2 cellular contexts compared by ENCODE assay signal in the genomic region with DNA sequence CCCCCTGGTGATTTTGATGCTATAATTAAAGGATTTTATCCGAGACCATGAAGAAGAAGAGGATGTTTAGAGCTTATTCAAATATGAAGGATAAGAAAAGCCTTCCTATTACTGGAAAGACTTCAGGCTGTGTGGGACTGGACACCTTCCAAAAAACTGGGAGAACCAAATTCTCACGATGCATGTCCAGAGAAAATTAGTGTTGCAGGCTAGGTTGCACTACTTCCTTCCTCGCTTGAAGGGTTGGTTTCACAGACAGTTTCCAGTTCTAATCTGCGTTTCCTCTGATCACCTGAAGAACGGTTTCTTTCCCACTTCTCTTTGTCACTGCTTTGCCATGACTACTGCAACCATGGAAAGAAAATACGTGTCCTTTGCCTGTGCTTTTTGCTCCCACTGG.
A peak's percentile ranks its signal among the peaks of the same experiment; 100 is the strongest.
TF ChIP-seq lines count a peak whose summit lies in the region.

No MANE protein-coding gene starts in this region.

TF ChIP-seq in HEK293, 187 proteins besides CTCF, POLR2A, EP300 and RAD21:
- no peak for TF ChIP-seq ZEB2 (tag by site-specific recombination; IDR thresholded peaks at IDR 0.05)
- TF ChIP-seq KLF8 (tag by site-specific recombination; IDR thresholded peaks at IDR 0.05): no peak
- no peak for TF ChIP-seq BCL11B (tag by site-specific recombination; IDR thresholded peaks at IDR 0.05; ENCODE audit: low read depth)
- TF ChIP-seq, protein P1, sequence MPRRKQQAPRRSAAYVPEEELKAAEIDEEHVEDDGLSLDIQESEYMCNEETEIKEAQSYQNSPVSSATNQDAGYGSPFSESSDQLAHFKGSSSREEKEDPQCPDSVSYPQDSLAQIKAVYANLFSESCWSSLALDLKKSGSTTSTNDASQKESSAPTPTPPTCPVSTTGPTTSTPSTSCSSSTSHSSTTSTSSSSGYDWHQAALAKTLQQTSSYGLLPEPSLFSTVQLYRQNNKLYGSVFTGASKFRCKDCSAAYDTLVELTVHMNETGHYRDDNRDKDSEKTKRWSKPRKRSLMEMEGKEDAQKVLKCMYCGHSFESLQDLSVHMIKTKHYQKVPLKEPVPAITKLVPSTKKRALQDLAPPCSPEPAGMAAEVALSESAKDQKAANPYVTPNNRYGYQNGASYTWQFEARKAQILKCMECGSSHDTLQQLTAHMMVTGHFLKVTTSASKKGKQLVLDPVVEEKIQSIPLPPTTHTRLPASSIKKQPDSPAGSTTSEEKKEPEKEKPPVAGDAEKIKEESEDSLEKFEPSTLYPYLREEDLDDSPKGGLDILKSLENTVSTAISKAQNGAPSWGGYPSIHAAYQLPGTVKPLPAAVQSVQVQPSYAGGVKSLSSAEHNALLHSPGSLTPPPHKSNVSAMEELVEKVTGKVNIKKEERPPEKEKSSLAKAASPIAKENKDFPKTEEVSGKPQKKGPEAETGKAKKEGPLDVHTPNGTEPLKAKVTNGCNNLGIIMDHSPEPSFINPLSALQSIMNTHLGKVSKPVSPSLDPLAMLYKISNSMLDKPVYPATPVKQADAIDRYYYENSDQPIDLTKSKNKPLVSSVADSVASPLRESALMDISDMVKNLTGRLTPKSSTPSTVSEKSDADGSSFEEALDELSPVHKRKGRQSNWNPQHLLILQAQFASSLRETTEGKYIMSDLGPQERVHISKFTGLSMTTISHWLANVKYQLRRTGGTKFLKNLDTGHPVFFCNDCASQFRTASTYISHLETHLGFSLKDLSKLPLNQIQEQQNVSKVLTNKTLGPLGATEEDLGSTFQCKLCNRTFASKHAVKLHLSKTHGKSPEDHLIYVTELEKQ (tag by site-specific recombination; IDR thresholded peaks at IDR 0.05; ENCODE audit: borderline replicate concordance): no peak
- TF ChIP-seq, protein P2, sequence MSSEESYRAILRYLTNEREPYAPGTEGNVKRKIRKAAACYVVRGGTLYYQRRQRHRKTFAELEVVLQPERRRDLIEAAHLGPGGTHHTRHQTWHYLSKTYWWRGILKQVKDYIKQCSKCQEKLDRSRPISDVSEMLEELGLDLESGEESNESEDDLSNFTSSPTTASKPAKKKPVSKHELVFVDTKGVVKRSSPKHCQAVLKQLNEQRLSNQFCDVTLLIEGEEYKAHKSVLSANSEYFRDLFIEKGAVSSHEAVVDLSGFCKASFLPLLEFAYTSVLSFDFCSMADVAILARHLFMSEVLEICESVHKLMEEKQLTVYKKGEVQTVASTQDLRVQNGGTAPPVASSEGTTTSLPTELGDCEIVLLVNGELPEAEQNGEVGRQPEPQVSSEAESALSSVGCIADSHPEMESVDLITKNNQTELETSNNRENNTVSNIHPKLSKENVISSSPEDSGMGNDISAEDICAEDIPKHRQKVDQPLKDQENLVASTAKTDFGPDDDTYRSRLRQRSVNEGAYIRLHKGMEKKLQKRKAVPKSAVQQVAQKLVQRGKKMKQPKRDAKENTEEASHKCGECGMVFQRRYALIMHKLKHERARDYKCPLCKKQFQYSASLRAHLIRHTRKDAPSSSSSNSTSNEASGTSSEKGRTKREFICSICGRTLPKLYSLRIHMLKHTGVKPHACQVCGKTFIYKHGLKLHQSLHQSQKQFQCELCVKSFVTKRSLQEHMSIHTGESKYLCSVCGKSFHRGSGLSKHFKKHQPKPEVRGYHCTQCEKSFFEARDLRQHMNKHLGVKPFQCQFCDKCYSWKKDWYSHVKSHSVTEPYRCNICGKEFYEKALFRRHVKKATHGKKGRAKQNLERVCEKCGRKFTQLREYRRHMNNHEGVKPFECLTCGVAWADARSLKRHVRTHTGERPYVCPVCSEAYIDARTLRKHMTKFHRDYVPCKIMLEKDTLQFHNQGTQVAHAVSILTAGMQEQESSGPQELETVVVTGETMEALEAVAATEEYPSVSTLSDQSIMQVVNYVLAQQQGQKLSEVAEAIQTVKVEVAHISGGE (tag by site-specific recombination; conservative IDR thresholded peaks at IDR 0.05; ENCODE audit: low read depth): no peak
- 0 out of 2 replicates have a peak, but pooled peaks have one; percentile 6 for TF ChIP-seq IKZF3 (tag by site-specific recombination; IDR thresholded peaks at IDR 0.05)
- TF ChIP-seq, protein P3, sequence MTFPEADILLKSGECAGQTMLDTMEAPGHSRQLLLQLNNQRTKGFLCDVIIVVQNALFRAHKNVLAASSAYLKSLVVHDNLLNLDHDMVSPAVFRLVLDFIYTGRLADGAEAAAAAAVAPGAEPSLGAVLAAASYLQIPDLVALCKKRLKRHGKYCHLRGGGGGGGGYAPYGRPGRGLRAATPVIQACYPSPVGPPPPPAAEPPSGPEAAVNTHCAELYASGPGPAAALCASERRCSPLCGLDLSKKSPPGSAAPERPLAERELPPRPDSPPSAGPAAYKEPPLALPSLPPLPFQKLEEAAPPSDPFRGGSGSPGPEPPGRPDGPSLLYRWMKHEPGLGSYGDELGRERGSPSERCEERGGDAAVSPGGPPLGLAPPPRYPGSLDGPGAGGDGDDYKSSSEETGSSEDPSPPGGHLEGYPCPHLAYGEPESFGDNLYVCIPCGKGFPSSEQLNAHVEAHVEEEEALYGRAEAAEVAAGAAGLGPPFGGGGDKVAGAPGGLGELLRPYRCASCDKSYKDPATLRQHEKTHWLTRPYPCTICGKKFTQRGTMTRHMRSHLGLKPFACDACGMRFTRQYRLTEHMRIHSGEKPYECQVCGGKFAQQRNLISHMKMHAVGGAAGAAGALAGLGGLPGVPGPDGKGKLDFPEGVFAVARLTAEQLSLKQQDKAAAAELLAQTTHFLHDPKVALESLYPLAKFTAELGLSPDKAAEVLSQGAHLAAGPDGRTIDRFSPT (tag by site-specific recombination; IDR thresholded peaks at IDR 0.05): no peak
- no peak for TF ChIP-seq ZNF366 (tag by site-specific recombination; conservative IDR thresholded peaks at IDR 0.05)

TF ChIP-seq in GM12878, 131 proteins besides CTCF, POLR2A, EP300 and RAD21:
- no peak for TF ChIP-seq RBBP5 (conservative IDR thresholded peaks at IDR 0.05)
- TF ChIP-seq, protein P4, sequence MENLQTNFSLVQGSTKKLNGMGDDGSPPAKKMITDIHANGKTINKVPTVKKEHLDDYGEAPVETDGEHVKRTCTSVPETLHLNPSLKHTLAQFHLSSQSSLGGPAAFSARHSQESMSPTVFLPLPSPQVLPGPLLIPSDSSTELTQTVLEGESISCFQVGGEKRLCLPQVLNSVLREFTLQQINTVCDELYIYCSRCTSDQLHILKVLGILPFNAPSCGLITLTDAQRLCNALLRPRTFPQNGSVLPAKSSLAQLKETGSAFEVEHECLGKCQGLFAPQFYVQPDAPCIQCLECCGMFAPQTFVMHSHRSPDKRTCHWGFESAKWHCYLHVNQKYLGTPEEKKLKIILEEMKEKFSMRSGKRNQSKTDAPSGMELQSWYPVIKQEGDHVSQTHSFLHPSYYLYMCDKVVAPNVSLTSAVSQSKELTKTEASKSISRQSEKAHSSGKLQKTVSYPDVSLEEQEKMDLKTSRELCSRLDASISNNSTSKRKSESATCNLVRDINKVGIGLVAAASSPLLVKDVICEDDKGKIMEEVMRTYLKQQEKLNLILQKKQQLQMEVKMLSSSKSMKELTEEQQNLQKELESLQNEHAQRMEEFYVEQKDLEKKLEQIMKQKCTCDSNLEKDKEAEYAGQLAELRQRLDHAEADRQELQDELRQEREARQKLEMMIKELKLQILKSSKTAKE (IDR thresholded peaks at IDR 0.05; ENCODE audit: low read depth, poor library complexity, severe bottlenecking): no peak
- TF ChIP-seq RUNX3 (IDR thresholded peaks at IDR 0.05; ENCODE audit: low read length): no peak
- TF ChIP-seq, protein P5, sequence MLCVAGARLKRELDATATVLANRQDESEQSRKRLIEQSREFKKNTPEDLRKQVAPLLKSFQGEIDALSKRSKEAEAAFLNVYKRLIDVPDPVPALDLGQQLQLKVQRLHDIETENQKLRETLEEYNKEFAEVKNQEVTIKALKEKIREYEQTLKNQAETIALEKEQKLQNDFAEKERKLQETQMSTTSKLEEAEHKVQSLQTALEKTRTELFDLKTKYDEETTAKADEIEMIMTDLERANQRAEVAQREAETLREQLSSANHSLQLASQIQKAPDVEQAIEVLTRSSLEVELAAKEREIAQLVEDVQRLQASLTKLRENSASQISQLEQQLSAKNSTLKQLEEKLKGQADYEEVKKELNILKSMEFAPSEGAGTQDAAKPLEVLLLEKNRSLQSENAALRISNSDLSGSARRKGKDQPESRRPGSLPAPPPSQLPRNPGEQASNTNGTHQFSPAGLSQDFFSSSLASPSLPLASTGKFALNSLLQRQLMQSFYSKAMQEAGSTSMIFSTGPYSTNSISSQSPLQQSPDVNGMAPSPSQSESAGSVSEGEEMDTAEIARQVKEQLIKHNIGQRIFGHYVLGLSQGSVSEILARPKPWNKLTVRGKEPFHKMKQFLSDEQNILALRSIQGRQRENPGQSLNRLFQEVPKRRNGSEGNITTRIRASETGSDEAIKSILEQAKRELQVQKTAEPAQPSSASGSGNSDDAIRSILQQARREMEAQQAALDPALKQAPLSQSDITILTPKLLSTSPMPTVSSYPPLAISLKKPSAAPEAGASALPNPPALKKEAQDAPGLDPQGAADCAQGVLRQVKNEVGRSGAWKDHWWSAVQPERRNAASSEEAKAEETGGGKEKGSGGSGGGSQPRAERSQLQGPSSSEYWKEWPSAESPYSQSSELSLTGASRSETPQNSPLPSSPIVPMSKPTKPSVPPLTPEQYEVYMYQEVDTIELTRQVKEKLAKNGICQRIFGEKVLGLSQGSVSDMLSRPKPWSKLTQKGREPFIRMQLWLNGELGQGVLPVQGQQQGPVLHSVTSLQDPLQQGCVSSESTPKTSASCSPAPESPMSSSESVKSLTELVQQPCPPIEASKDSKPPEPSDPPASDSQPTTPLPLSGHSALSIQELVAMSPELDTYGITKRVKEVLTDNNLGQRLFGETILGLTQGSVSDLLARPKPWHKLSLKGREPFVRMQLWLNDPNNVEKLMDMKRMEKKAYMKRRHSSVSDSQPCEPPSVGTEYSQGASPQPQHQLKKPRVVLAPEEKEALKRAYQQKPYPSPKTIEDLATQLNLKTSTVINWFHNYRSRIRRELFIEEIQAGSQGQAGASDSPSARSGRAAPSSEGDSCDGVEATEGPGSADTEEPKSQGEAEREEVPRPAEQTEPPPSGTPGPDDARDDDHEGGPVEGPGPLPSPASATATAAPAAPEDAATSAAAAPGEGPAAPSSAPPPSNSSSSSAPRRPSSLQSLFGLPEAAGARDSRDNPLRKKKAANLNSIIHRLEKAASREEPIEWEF (IDR thresholded peaks at IDR 0.05; ENCODE audit: insufficient replicate concordance, low read depth, low read length): no peak
TF ChIP-seq in GM12878: peak in this region for 0.
